6 cellular contexts compared by ENCODE assay signal in the genomic region with DNA sequence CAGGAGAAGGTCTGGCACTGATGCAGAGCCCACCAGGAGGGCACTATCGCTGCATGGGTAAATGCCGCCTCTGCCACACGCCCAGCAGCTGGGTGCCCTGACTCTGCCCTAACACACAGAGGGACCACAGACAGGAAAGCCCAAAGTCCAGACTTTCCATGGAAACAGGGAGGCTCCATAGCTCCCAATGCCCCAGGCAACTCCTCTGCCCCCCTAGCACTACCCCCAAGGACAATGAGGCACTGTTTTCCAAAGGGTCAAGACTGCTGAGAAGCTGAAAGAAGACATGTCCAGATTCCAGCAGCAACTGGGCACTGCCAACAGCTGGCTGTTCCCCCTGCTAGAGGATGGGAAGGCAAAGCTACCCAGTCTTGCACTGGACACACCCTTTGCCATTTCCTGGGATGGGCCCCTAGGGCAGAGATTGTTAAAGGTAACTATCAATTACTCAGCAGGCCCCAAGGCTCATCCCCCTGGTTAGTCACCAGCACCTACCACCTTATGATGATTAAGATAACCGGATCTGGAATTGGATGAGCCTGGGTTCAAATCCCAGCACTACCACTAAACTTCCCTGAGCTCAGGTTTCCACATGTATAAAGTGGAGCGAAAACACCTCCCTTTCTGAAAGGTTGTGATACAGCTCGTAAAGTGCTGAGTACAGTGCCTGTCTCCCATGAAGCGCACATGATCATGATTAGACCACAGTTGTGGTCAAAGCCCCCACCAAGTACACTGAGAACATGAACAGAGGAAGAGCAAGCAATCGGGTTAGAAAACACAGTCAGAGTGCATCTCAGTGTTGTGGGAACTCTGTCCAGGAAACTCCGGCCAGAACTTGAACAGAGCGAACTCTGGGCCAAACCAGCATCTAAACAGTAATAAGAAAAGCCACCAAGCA.
DNase-seq lines count a peak whose midpoint lies in the region; ATAC-seq lines count a peak whose summit lies in the region.

No MANE protein-coding gene starts in this region.

- peak overlapping the region; percentile 91 to 98 for H3K27ac Mint-ChIP-seq in effector memory CD8-positive, alpha-beta T cell

- H3K9me3 Mint-ChIP-seq in effector memory CD8-positive, alpha-beta T cell = no peaks in the 10 kb centered on the region

- H3K4me1 Mint-ChIP-seq in effector memory CD8-positive, alpha-beta T cell (ENCODE audit: low read depth in 2 of 2) = peaks cover 65 to 69% of the 10 kb centered on the region in 2 donors

- peak; percentile 52 for ATAC-seq in effector memory CD8-positive, alpha-beta T cell (replicated peaks)

- peak overlapping the region; percentile 97 to 99 for H3K4me3 Mint-ChIP-seq in effector memory CD8-positive, alpha-beta T cell

- peaks cover 28% of the 10 kb centered on the region for H3K36me3 Mint-ChIP-seq in effector memory CD8-positive, alpha-beta T cell (ENCODE audit: insufficient read depth)

- DNase-seq in NCI-H69 (lab: John Stamatoyannopoulos, UW) (peak; percentile 92), skeletal muscle cell (ENCODE audit: low read depth) (no peak), 8988T (no peak), NCI-H2196 treated with DMSO at 0.1 percent for 48 hours (lab: John Stamatoyannopoulos, UW; ENCODE audit: unreplicated experiment) (no peak), germinal center (ENCODE audit: low spot score) (no peak)
- DNase-seq in effector memory CD8-positive, alpha-beta T cell = no peak

- H3K27me3 Mint-ChIP-seq in effector memory CD8-positive, alpha-beta T cell = no peaks in the 10 kb centered on the region

- peak overlapping the region; percentile 87 for H3K4me3 ChIP-seq in skeletal muscle cell (ENCODE audit: low read depth, low read length)
